8 cellular contexts compared by ENCODE assay signal in genomic region chr1:225809842-225810578, GRCh38.
DNase-seq lines count a peak whose midpoint lies in the region; ATAC-seq and TF ChIP-seq lines count a peak whose summit lies in the region.

Gene EPHX1, plus strand, starts transcription at chr1:225810124. Its CDS starts 18,606 bp downstream, at chr1:225828730.

- TF ChIP-seq POLR2A in erythroblast (IDR thresholded peaks at IDR 0.05; ENCODE audit: low read length): peak; percentile 54

- peak within 1 kb of the TSS; percentile 67 for H3K27ac ChIP-seq in muscle layer of colon (ENCODE audit: low read depth, low read length)

- H3K9ac ChIP-seq in NT2/D1 (ENCODE audit: insufficient read length, low read depth) (peak within 1 kb of the TSS; percentile 90), muscle layer of colon (ENCODE audit: low read length) (peak within 1 kb of the TSS; percentile 41)

- peaks cover 25% of the 10 kb centered on the region for H3K36me3 ChIP-seq in NT2/D1 (ENCODE audit: insufficient read depth, insufficient read length, low read length)
- H3K36me3 ChIP-seq in muscle layer of colon (ENCODE audit: insufficient read depth, low read length): no peaks in the 10 kb centered on the region

- DNase-seq in COR-L47 (lab: John Stamatoyannopoulos, UW) (peak; percentile 80), HPDE6-E6E7 (ENCODE audit: extremely low spot score) (peak; percentile 98), NT2/D1 (ENCODE audit: low read depth, low spot score) (peak; percentile 93), activated T-cell treated with anti-CD3 and anti-CD28 coated beads for 48 hours (ENCODE audit: low read depth) (peak; percentile 78), erythroblast (lab: John Stamatoyannopoulos, UW) (peak; percentile 81 to 86)
- DNase-seq in stimulated activated CD8-positive, alpha-beta memory T cell treated with anti-CD3 and anti-CD28 coated beads, Interleukin-7, amount 100 ng/mL, for 1 hour (ENCODE audit: low read depth in 2 of 2): peak; percentile 19 to 28

- H3K9me3 ChIP-seq in NT2/D1 (ENCODE audit: insufficient read depth, low read length) (no peaks in the 10 kb centered on the region), muscle layer of colon (ENCODE audit: low read length) (no peaks in the 10 kb centered on the region)

- peak; percentile 99 for ATAC-seq in GM19463 (IDR thresholded peaks at IDR 0.05; ENCODE audit: unreplicated experiment)

- H3K27me3 ChIP-seq in NT2/D1 (ENCODE audit: insufficient read depth, insufficient read length) (peaks cover 15% of the 10 kb centered on the region), muscle layer of colon (ENCODE audit: control insufficient read depth in 1 of 2, insufficient read depth in 2 of 2, low read length in 2 of 2) (no peaks in the 10 kb centered on the region)

- H3K4me1 ChIP-seq in NT2/D1 (ENCODE audit: insufficient read depth, insufficient read length) (peaks cover 3% of the 10 kb centered on the region), muscle layer of colon (ENCODE audit: insufficient read depth, low read length) (peaks cover 41% of the 10 kb centered on the region)

- H3K4me3 ChIP-seq in NT2/D1 (ENCODE audit: insufficient read length, low read depth) (peak within 1 kb of the TSS; percentile 76), muscle layer of colon (ENCODE audit: low read depth in 1 of 2, low read length in 2 of 2) (peak within 1 kb of the TSS; percentile 56 to 66)

Comparison
In these comparisons a context has a peak if more than half of its experiments do, and no peak if none do; other contexts are left out.
1. Peak in every context shown above with its lines: DNase-seq, ATAC-seq, H3K4me3 ChIP-seq and H3K27ac ChIP-seq.
2. DNase-seq: peak in every context shown above with its lines; median percentile 98 in HPDE6-E6E7; 93 in NT2/D1; 84 in erythroblast; 80 in COR-L47; 78 in activated T-cell treated with anti-CD3 and anti-CD28 coated beads for 48 hours; 24 in stimulated activated CD8-positive, alpha-beta memory T cell treated with anti-CD3 and anti-CD28 coated beads, Interleukin-7, amount 100 ng/mL, for 1 hour.